13 cellular contexts compared by ENCODE assay signal in genomic region chr11:122976734-122977454, GRCh38. TPM values are rescaled to one million over a fixed set of nuclear protein-coding genes. Genes with fewer than 3 reads are reported as not detected.
DNase-seq lines count a peak whose midpoint lies in the region; ATAC-seq and TF ChIP-seq lines count a peak whose summit lies in the region.
"Had no signal": no experiment of that assay in that cellular context is flagged by ENCODE, and none has a peak within 500 bp of the region (broad histone marks: within the 10 kb centered on the region; RNA-seq: fewer than 3 reads in every experiment).

No MANE protein-coding gene starts in this region.

- CTCF ChIA-PET in activated naive CD4-positive, alpha-beta T cell treated with anti-CD3 and anti-CD28 coated beads for 36 hours (lab: Charles Lee): interaction anchor here (0.9 kb wide), 1 partner anchor 96 kb away, joined by 3 read pairs; no protein-coding TSS in a partner anchor

- WGBS in tibial nerve, 2 donors: 2 to 4% methylated on average over 41 to 47 of the region's 48 CpGs

- TF ChIP-seq CTCF in WERI-Rb-1 (IDR thresholded peaks at IDR 0.05; ENCODE audit: low read depth, low read length) (no peak), tibial nerve (IDR thresholded peaks at IDR 0.05) (no peak)

- peak overlapping the region; percentile 54 for H3K4me3 Mint-ChIP-seq in activated naive CD4-positive, alpha-beta T cell treated with anti-CD3 and anti-CD28 coated beads for 36 hours
- peak overlapping the region; percentile 71 to 78 for H3K4me3 Mint-ChIP-seq in stimulated activated naive CD8-positive, alpha-beta T cell treated with anti-CD3 and anti-CD28 coated beads, Interleukin-15, amount 100 ng/mL, for 72 hours

- TF ChIP-seq EP300 in tibial nerve (IDR thresholded peaks at IDR 0.05): no peak

- H3K9me3 ChIP-seq in WERI-Rb-1 (ENCODE audit: severe bottlenecking) (no peaks in the 10 kb centered on the region), iPS-18c (ENCODE audit: control insufficient read depth, insufficient read depth, low read length) (peaks cover 2% of the 10 kb centered on the region), tibial nerve (no peaks in the 10 kb centered on the region)

- H3K27ac ChIP-seq in WERI-Rb-1 (no peak overlapping the region), tibial nerve (no peak overlapping the region)
- H3K27ac ChIP-seq: C4-2B, skin epidermis had no signal

- peaks cover 82% of the 10 kb centered on the region for H3K27me3 Mint-ChIP-seq in activated naive CD4-positive, alpha-beta T cell treated with anti-CD3 and anti-CD28 coated beads for 36 hours (ENCODE audit: low read depth)
- peaks cover 100% of the 10 kb centered on the region for H3K27me3 Mint-ChIP-seq in stimulated activated naive CD8-positive, alpha-beta T cell treated with anti-CD3 and anti-CD28 coated beads, Interleukin-15, amount 100 ng/mL, for 72 hours

- H3K27me3 ChIP-seq in WERI-Rb-1 (ENCODE audit: insufficient read depth, low read depth, severe bottlenecking): peaks cover 3% of the 10 kb centered on the region
- peaks cover 2 to 98% of the 10 kb centered on the region in 2 donors for H3K27me3 ChIP-seq in tibial nerve

- peaks cover 0 to 43% (median 7%) of the 10 kb centered on the region in 4 donors for H3K4me1 ChIP-seq in tibial nerve

- no peak for DNase-seq in activated naive CD4-positive, alpha-beta T cell treated with anti-CD3 and anti-CD28 coated beads for 36 hours
- DNase-seq in activated naive CD4-positive, alpha-beta T cell treated with anti-CD3 and anti-CD28 coated beads, Interleukin-2, amount 50 U/mL, for 16 hours: no peak
- peak; percentile 39 for DNase-seq in WERI-Rb-1
- DNase-seq in stimulated activated naive CD8-positive, alpha-beta T cell treated with anti-CD3 and anti-CD28 coated beads, Interleukin-15, amount 100 ng/mL, for 72 hours: peak in 1 of 2 donors; percentile 10
- DNase-seq in globus pallidus (ENCODE audit: low spot score): no peak
- DNase-seq in tibial nerve (ENCODE audit: low spot score in 2 of 2): no peak
- no peak for DNase-seq in HK-2 (ENCODE audit: unreplicated experiment)
- DNase-seq: left cardiac atrium, NCI-H2081, SHP77 treated with DMSO at 0.1 percent for 48 hours had no signal

- no peak for TF ChIP-seq POLR2A in tibial nerve (IDR thresholded peaks at IDR 0.05)

- H3K4me3 ChIP-seq in WERI-Rb-1 (ENCODE audit: low read depth, low read length) (peak overlapping the region; percentile 49), iPS-18c (ENCODE audit: insufficient read depth, low read depth, low read length) (peak overlapping the region; percentile 55), tibial nerve (peak overlapping the region in 1 of 4 donors; percentile 37)
- H3K4me3 ChIP-seq: skin epidermis had no signal

- no peak for ATAC-seq in stimulated activated naive CD8-positive, alpha-beta T cell treated with anti-CD3 and anti-CD28 coated beads, Interleukin-15, amount 100 ng/mL, for 72 hours

- H3K9me3 Mint-ChIP-seq in activated naive CD4-positive, alpha-beta T cell treated with anti-CD3 and anti-CD28 coated beads for 36 hours: no peaks in the 10 kb centered on the region
- H3K9me3 Mint-ChIP-seq in stimulated activated naive CD8-positive, alpha-beta T cell treated with anti-CD3 and anti-CD28 coated beads, Interleukin-15, amount 100 ng/mL, for 72 hours: no peaks in the 10 kb centered on the region

- peaks cover 28% of the 10 kb centered on the region for H3K4me1 Mint-ChIP-seq in activated naive CD4-positive, alpha-beta T cell treated with anti-CD3 and anti-CD28 coated beads for 36 hours (ENCODE audit: low read depth)
- peaks cover 48% of the 10 kb centered on the region for H3K4me1 Mint-ChIP-seq in stimulated activated naive CD8-positive, alpha-beta T cell treated with anti-CD3 and anti-CD28 coated beads, Interleukin-15, amount 100 ng/mL, for 72 hours

- H3K27ac Mint-ChIP-seq in activated naive CD4-positive, alpha-beta T cell treated with anti-CD3 and anti-CD28 coated beads for 36 hours: no peak overlapping the region
- H3K27ac Mint-ChIP-seq in stimulated activated naive CD8-positive, alpha-beta T cell treated with anti-CD3 and anti-CD28 coated beads, Interleukin-15, amount 100 ng/mL, for 72 hours: no peak overlapping the region

- intact Hi-C loops in activated naive CD4-positive, alpha-beta T cell treated with anti-CD3 and anti-CD28 coated beads for 36 hours (cut with micrococcal nuclease): no loop called here

- H3K36me3 Mint-ChIP-seq in activated naive CD4-positive, alpha-beta T cell treated with anti-CD3 and anti-CD28 coated beads for 36 hours (ENCODE audit: low read depth): no peaks in the 10 kb centered on the region

- H3K36me3 ChIP-seq in WERI-Rb-1 (no peaks in the 10 kb centered on the region), tibial nerve (no peaks in the 10 kb centered on the region)

RNA-seq across cellular contexts. Expression of gene BSX, which starts 4.7 kb away (rescaled TPM):
- total RNA-seq in activated naive CD4-positive, alpha-beta T cell treated with anti-CD3 and anti-CD28 coated beads for 36 hours: not detected
- total RNA-seq in tibial nerve: not detected
- total RNA-seq: left cardiac atrium had no signal
